8 cellular contexts compared by ENCODE assay signal in genomic region chr2:217988014-217988839, GRCh38. TPM values are rescaled to one million over a fixed set of nuclear protein-coding genes. Genes with fewer than 3 reads are reported as not detected.
DNase-seq lines count a peak whose midpoint lies in the region; ATAC-seq and TF ChIP-seq lines count a peak whose summit lies in the region.

No MANE protein-coding gene starts in this region.

- no peak overlapping the region for H3K4me3 ChIP-seq in Peyer's patch
- no peak overlapping the region for H3K4me3 ChIP-seq in neutrophil (ENCODE audit: low read depth in 1 of 2, low read length in 1 of 2)
- H3K4me3 ChIP-seq in testis: no peak overlapping the region

- peak overlapping the region in 1 of 4 donors; percentile 21 for H3K27ac ChIP-seq in Peyer's patch
- H3K27ac ChIP-seq in neutrophil: no peak overlapping the region
- peak overlapping the region in 1 of 2 donors; percentile 52 for H3K27ac ChIP-seq in testis

- intact Hi-C loops in testis (cut with DNase I; ENCODE audit: low total_unique reads): loop anchor here (5.0 to 10.0 kb wide), 2 partner anchors 83 to 196 kb away; no protein-coding TSS in a partner anchor

- H3K27me3 ChIP-seq in Peyer's patch (no peaks in the 10 kb centered on the region), neutrophil (no peaks in the 10 kb centered on the region), testis (no peaks in the 10 kb centered on the region)

- H3K4me1 ChIP-seq in Peyer's patch: peaks cover 0 to 8% (median 0%) of the 10 kb centered on the region in 4 donors
- no peaks in the 10 kb centered on the region for H3K4me1 ChIP-seq in neutrophil (ENCODE audit: control insufficient read depth in 1 of 2, insufficient read depth in 1 of 2, low read depth in 1 of 2, low read length in 1 of 2)
- peaks cover 16% of the 10 kb centered on the region for H3K4me1 ChIP-seq in testis

- peak; percentile 38 to 77 (median 70) for TF ChIP-seq CTCF in Peyer's patch (IDR thresholded peaks at IDR 0.05)
- TF ChIP-seq CTCF in neutrophil (IDR thresholded peaks at IDR 0.05): peak; percentile 54
- peak; percentile 89 to 91 (median 90) for TF ChIP-seq CTCF in testis (IDR thresholded peaks at IDR 0.05)

- H3K9me3 ChIP-seq in Peyer's patch (no peaks in the 10 kb centered on the region), neutrophil (no peaks in the 10 kb centered on the region), testis (no peaks in the 10 kb centered on the region)

- DNase-seq in GM03348 (ENCODE audit: low spot score): peak; percentile 83
- DNase-seq in HT-29 (ENCODE audit: low spot score): peak; percentile 96
- DNase-seq in Peyer's patch: peak; percentile 59 to 89 (median 71)
- peak; percentile 85 for DNase-seq in activated effector memory CD4-positive, alpha-beta T cell treated with anti-CD3 and anti-CD28 coated beads, Interleukin-2, amount 50 U/mL, for 16 hours
- peak; percentile 75 for DNase-seq in globus pallidus (ENCODE audit: low spot score)
- DNase-seq in testis: peak; percentile 93

- no peak for TF ChIP-seq POLR2A in Peyer's patch (IDR thresholded peaks at IDR 0.05)
- TF ChIP-seq POLR2A in testis (IDR thresholded peaks at IDR 0.05): no peak

- H3K36me3 ChIP-seq in Peyer's patch: no peaks in the 10 kb centered on the region
- no peaks in the 10 kb centered on the region for H3K36me3 ChIP-seq in neutrophil
- H3K36me3 ChIP-seq in testis (ENCODE audit: low read depth, missing control alignments): no peaks in the 10 kb centered on the region

- whole genome bisulfite sequencing in testis, 2 donors: 25 to 34% methylated on average over 13 of the region's 13 CpGs

- ATAC-seq in GM21360 (IDR thresholded peaks at IDR 0.05; ENCODE audit: unreplicated experiment): no peak

RNA-seq across cellular contexts. Expression of gene TNS1, which starts 14.6 kb away (rescaled TPM):
- total RNA-seq in HT-29 (2014; rRNA removed; shearing (Covaris generic)): 8.9 and 13.8 TPM in 2 replicates
- 100 to 1,000 TPM in 2 of 4 donors, 10 to 100 TPM in 2; 23.1 to 156 (median 81.1) TPM for total RNA-seq in Peyer's patch
- total RNA-seq in testis: 100 to 1,000 TPM; 227 to 256 TPM
- 75.9 TPM for polyA plus RNA-seq in testis (ENCODE audit: insufficient read depth, low read depth, low replicate concordance)
